12 cellular contexts compared by ENCODE assay signal in the genomic region with DNA sequence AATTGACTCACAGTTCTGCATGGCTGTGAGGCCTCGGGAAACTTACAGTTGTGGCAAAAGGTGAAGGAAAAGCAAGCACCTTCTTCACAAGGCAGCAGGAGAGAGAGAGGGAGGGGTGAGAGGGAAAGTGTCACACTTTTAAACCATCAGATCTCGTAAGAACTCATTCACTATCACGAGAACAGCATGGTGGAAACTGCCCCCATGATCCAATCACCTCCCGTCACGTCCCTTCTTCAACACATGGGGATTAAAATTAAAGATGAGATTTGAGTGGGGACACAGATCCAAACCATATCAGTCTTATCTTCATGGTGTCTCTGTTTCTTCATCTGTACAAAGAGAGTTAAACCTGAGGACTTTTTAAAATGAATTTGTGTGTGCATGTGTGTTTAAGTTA. TPM values are rescaled to one million over a fixed set of nuclear protein-coding genes. Genes with fewer than 3 reads are reported as not detected.
"Had no signal": no experiment of that assay in that cellular context is flagged by ENCODE, and none has a peak within 500 bp of the region (broad histone marks: within the 10 kb centered on the region; RNA-seq: fewer than 3 reads in every experiment).

No MANE protein-coding gene starts in this region.

- FAIRE-seq: H1, H54 had no signal

- H3K4me2 ChIP-seq: GM23338 had no signal

- H3K4me1 ChIP-seq: HAP-1 had no signal

- H3K27ac ChIP-seq: GM23248 had no signal

- ATAC-seq: GM23338, HCT116 had no signal

- DNase-seq: GM23248, GOT3, H7, H9, HCEC 1CT, HFFc6 had no signal

- H3K36me3 ChIP-seq: HAP-1 had no signal

- H2AFZ ChIP-seq: GM23248, GM23338 had no signal

- H3K4me3 ChIP-seq: GM23248, GM23338, HAP-1 had no signal

- H3K9me3 ChIP-seq: HAP-1 had no signal

- H3K9ac ChIP-seq: GM23248 had no signal

RNA-seq across cellular contexts. Expression of gene BTN1A1, which starts 13.7 kb away (rescaled TPM):
- total RNA-seq: H4, H7, HFFc6 had no signal
- polyA plus RNA-seq: GM23248 had no signal
